ENCODE assay signal across 15 cellular contexts in genomic region chr1:183589384-183589783, GRCh38. TPM values are rescaled to one million over a fixed set of nuclear protein-coding genes. Genes with fewer than 3 reads are reported as not detected.
A peak's percentile ranks its signal among the peaks of the same experiment; 100 is the strongest.
DNase-seq lines count a peak whose midpoint lies in the region; ATAC-seq and TF ChIP-seq lines count a peak whose summit lies in the region.
"Had no signal": no experiment of that assay in that cellular context is flagged by ENCODE, and none has a peak within 500 bp of the region (broad histone marks: within the 10 kb centered on the region; RNA-seq: fewer than 3 reads in every experiment).

No MANE protein-coding gene starts in this region.

- H3F3A ChIP-seq in PC-9 (ENCODE audit: insufficient read depth, low read depth), result peaks cover 6% of the 10 kb centered on the region; the same call in 1 of the 2 replicates

- no peak overlapping the region for H2AFZ ChIP-seq in PC-9

- no peaks in the 10 kb centered on the region for H3K9me2 ChIP-seq in PC-9 (ENCODE audit: insufficient read depth)

- H3K36me3 ChIP-seq in PC-9 (ENCODE audit: low read depth), result no peaks in the 10 kb centered on the region
- no peaks in the 10 kb centered on the region for H3K36me3 ChIP-seq in suprapubic skin

- H4K20me1 ChIP-seq in PC-9 (ENCODE audit: insufficient read depth), result no peaks in the 10 kb centered on the region

- H3K4me3 ChIP-seq in PC-9 (peak overlapping the region; percentile 37; the same call in 1 of the 2 replicates), suprapubic skin (peak overlapping the region; percentile 19)

- peak overlapping the region; percentile 93 for H3K27ac Mint-ChIP-seq in activated naive CD4-positive, alpha-beta T cell treated with anti-CD3 and anti-CD28 coated beads for 36 hours
- peak overlapping the region in 1 of 2 donors; percentile 84 for H3K27ac Mint-ChIP-seq in activated naive CD4-positive, alpha-beta T cell treated with anti-CD3 and anti-CD28 coated beads, Interleukin-2, amount 50 U/mL, for 72 hours

- peaks cover 42% of the 10 kb centered on the region for H3K4me1 Mint-ChIP-seq in activated naive CD4-positive, alpha-beta T cell treated with anti-CD3 and anti-CD28 coated beads for 36 hours (ENCODE audit: low read depth)

- no peak for TF ChIP-seq EP300 in suprapubic skin (IDR thresholded peaks at IDR 0.05)

- peaks cover 32% of the 10 kb centered on the region for H3K4me1 ChIP-seq in PC-9 (replicated peaks; ENCODE audit: insufficient read depth)
- peaks cover 7% of the 10 kb centered on the region for H3K4me1 ChIP-seq in suprapubic skin

- no peaks in the 10 kb centered on the region for H3K36me3 Mint-ChIP-seq in activated naive CD4-positive, alpha-beta T cell treated with anti-CD3 and anti-CD28 coated beads for 36 hours (ENCODE audit: low read depth)
- no peaks in the 10 kb centered on the region for H3K36me3 Mint-ChIP-seq in activated naive CD4-positive, alpha-beta T cell treated with anti-CD3 and anti-CD28 coated beads, Interleukin-2, amount 50 U/mL, for 72 hours

- peak overlapping the region; percentile 72 for H3K4me2 ChIP-seq in PC-9

- 79% methylated on average over 5 of the region's 5 CpGs for WGBS in suprapubic skin

- CTCF ChIA-PET in activated naive CD4-positive, alpha-beta T cell treated with anti-CD3 and anti-CD28 coated beads for 36 hours (lab: Charles Lee), result no interaction called here
- CTCF ChIA-PET in PC-9 (lab: Charles Lee), result no interaction called here

- H3K9me3 Mint-ChIP-seq in activated naive CD4-positive, alpha-beta T cell treated with anti-CD3 and anti-CD28 coated beads for 36 hours, result no peaks in the 10 kb centered on the region
- no peaks in the 10 kb centered on the region for H3K9me3 Mint-ChIP-seq in activated naive CD4-positive, alpha-beta T cell treated with anti-CD3 and anti-CD28 coated beads, Interleukin-2, amount 50 U/mL, for 72 hours

- TF ChIP-seq CTCF in PC-9 (conservative IDR thresholded peaks at IDR 0.05), result no peak
- no peak for TF ChIP-seq CTCF in suprapubic skin (IDR thresholded peaks at IDR 0.05)

- H3K9me3 ChIP-seq in PC-9 (ENCODE audit: insufficient read depth, low read depth) (no peaks in the 10 kb centered on the region), suprapubic skin (no peaks in the 10 kb centered on the region)

- H3K27ac ChIP-seq in PC-9 (peak overlapping the region; percentile 82), epithelial cell of prostate (peak overlapping the region; percentile 90), suprapubic skin (peak overlapping the region; percentile 76)

- H3K4me3 Mint-ChIP-seq in activated naive CD4-positive, alpha-beta T cell treated with anti-CD3 and anti-CD28 coated beads for 36 hours, result peak overlapping the region; percentile 49

- no peak for ATAC-seq in activated naive CD4-positive, alpha-beta T cell treated with anti-CD3 and anti-CD28 coated beads, Interleukin-2, amount 50 U/mL, for 72 hours
- ATAC-seq: SK-N-SH treated with all-trans-retinoic acid at 6 μM for 48 hours had no signal

- H3K27me3 Mint-ChIP-seq in activated naive CD4-positive, alpha-beta T cell treated with anti-CD3 and anti-CD28 coated beads for 36 hours (ENCODE audit: low read depth), result no peaks in the 10 kb centered on the region

- DNase-seq in activated naive CD4-positive, alpha-beta T cell treated with anti-CD3 and anti-CD28 coated beads for 36 hours, result no peak
- no peak for DNase-seq in activated naive CD4-positive, alpha-beta T cell treated with anti-CD3 and anti-CD28 coated beads, Interleukin-2, amount 50 U/mL, for 72 hours (ENCODE audit: low spot score in 2 of 2)
- DNase-seq in PC-9, result peak in 1 of 2 experiments; percentile 32
- no peak for DNase-seq in epithelial cell of prostate (ENCODE audit: low read depth, low spot score)
- DNase-seq in suprapubic skin (ENCODE audit: low spot score in 2 of 2), result no peak
- DNase-seq in NCI-H2171 (lab: John Stamatoyannopoulos, UW), result no peak
- DNase-seq in NCI-H774 (lab: John Stamatoyannopoulos, UW), result no peak
- no peak for DNase-seq in NCI-H748 (lab: John Stamatoyannopoulos, UW; ENCODE audit: unreplicated experiment)
- DNase-seq: activated gamma-delta T cell; DMS53; glutamatergic neuron; left cardiac atrium; NCI-H2029 treated with DMSO at 0.1 percent for 48 hours; stimulated activated CD4-positive, alpha-beta T cell treated with anti-CD3 and anti-CD28 coated beads, Interleukin-12 subunit alpha, Interleukin-12 subunit beta, amount 100 ng/mL, for 4 hours had no signal

- no TSS peak for BruUV-seq in PC-9 (replicated peaks; lab: Mats Ljungman, UMichigan)

- intact Hi-C loops in activated naive CD4-positive, alpha-beta T cell treated with anti-CD3 and anti-CD28 coated beads for 36 hours (cut with micrococcal nuclease), result no loop called here
- intact Hi-C loops in PC-9 (cut with micrococcal nuclease; ENCODE audit: unreplicated experiment), result no loop called here

- H3K79me2 ChIP-seq in PC-9 (ENCODE audit: low read depth), result no peaks in the 10 kb centered on the region

- H3K27me3 ChIP-seq in PC-9 (ENCODE audit: insufficient read depth, low read depth), result no peaks in the 10 kb centered on the region
- H3K27me3 ChIP-seq in suprapubic skin, result no peaks in the 10 kb centered on the region

- POLR2A ChIA-PET in PC-9 (lab: Charles Lee; ENCODE audit: unreplicated experiment), result interaction anchor here (0.6 kb wide), 1 partner anchor 19 kb away, joined by 3 read pairs; no protein-coding TSS in a partner anchor

- no peak for TF ChIP-seq POLR2A in suprapubic skin (IDR thresholded peaks at IDR 0.05)

RNA-seq across cellular contexts. Expression of gene NCF2, which starts 0.9 kb away (rescaled TPM):
- 10 to 100 TPM; 14.0 to 14.3 TPM for total RNA-seq in activated naive CD4-positive, alpha-beta T cell treated with anti-CD3 and anti-CD28 coated beads for 36 hours
- 1 to 10 TPM; 4.3 to 9.1 TPM for total RNA-seq in activated naive CD4-positive, alpha-beta T cell treated with anti-CD3 and anti-CD28 coated beads, Interleukin-2, amount 50 U/mL, for 72 hours
- total RNA-seq in PC-9 (2021) (54.3 and 65.5 TPM in 2 replicates), suprapubic skin (10 to 100 TPM; 16.9 to 48.3 (median 33.9) TPM)

RNA-seq across cellular contexts. Expression of gene ARPC5, which starts 46.2 kb away (rescaled TPM):
- 100 to 1,000 TPM; 162 to 164 TPM for total RNA-seq in activated naive CD4-positive, alpha-beta T cell treated with anti-CD3 and anti-CD28 coated beads for 36 hours
- 100 to 1,000 TPM; 183 to 213 TPM for total RNA-seq in activated naive CD4-positive, alpha-beta T cell treated with anti-CD3 and anti-CD28 coated beads, Interleukin-2, amount 50 U/mL, for 72 hours
- 143 and 150 TPM in 2 replicates for total RNA-seq in PC-9 (2021)
- total RNA-seq in suprapubic skin, result 10 to 100 TPM; 45.1 to 66.9 (median 52.5) TPM
